ENCODE assay signal across 8 cellular contexts in the genomic region with DNA sequence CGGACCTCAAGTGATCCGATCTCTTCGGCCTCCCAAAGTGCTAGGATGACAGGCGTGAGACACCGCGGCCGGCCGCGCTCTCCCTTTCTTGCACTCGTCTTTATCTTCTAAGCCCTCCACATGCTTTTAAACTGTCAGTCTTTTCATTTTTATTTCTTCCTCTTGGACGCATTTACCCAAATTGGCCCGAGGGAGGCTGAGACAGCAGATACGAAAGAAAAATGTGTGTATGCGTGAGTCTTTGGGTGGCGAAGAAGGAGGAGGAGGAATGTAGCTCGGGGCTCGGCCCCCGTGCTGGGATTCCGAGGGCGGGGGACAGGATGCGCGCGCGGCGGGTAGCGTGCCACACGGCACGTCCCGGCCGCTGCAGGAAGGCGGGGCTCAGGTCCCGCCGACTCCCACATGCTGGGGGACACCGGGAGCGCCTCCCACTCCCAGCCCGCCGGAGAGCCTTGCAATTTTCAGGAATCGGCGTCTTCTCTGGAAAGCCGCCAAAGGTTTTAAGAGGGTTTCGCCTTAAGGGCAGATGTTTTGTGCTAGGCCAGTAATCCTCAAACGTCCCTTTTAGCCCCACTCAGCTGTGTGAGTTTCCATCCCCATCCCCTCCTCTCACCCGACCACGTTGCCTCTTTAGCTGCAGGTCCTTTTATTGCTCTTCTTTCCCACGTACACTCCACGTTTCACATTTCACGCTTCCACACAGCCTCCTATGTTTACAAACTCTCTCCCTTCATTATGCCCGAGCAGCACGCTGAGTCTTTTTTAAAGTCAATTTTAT.
DNase-seq lines count a peak whose midpoint lies in the region; ATAC-seq and TF ChIP-seq lines count a peak whose summit lies in the region.

No MANE protein-coding gene starts in this region.

- H3K4me1 ChIP-seq in NT2/D1 (ENCODE audit: insufficient read depth, insufficient read length) (peaks cover 8% of the 10 kb centered on the region), mucosa of rectum (ENCODE audit: control insufficient read depth in 2 of 2, insufficient read depth in 2 of 2, low read length in 2 of 2) (no peaks in the 10 kb centered on the region)

- H3K4me3 ChIP-seq in NT2/D1 (ENCODE audit: insufficient read length, low read depth) (peak overlapping the region; percentile 69), epithelial cell of esophagus (ENCODE audit: low read length) (peak overlapping the region; percentile 56), mucosa of rectum (ENCODE audit: low read length in 2 of 2) (peak overlapping the region; percentile 59 to 67)

- no peaks in the 10 kb centered on the region for H3K9me3 ChIP-seq in NT2/D1 (ENCODE audit: insufficient read depth, low read length)
- H3K9me3 ChIP-seq in mucosa of rectum (ENCODE audit: control insufficient read depth in 2 of 2, low read length in 2 of 2): no peaks in the 10 kb centered on the region

- DNase-seq in CD1c-positive myeloid dendritic cell (ENCODE audit: extremely low spot score): peak; percentile 96
- peak; percentile 100 for DNase-seq in NT2/D1 (ENCODE audit: low read depth, low spot score)
- DNase-seq in activated T-cell treated with anti-CD3 and anti-CD28 coated beads for 24 hours (ENCODE audit: low read depth): peak; percentile 92
- peak; percentile 81 for DNase-seq in epithelial cell of esophagus (ENCODE audit: low read depth)
- DNase-seq in stimulated activated CD8-positive, alpha-beta memory T cell treated with anti-CD3 and anti-CD28 coated beads, Interleukin-4, amount 100 ng/mL, for 24 hours (ENCODE audit: low read depth): peak; percentile 79

- H3K36me3 ChIP-seq in NT2/D1 (ENCODE audit: insufficient read depth, insufficient read length, low read length) (peaks cover 25% of the 10 kb centered on the region), mucosa of rectum (ENCODE audit: control insufficient read depth in 2 of 2, insufficient read depth in 2 of 2, low read length in 2 of 2) (no peaks in the 10 kb centered on the region)

- H3K27ac ChIP-seq in mucosa of rectum (ENCODE audit: low read depth in 2 of 2, low read length in 2 of 2): peak overlapping the region; percentile 67 to 79

- peak; percentile 5 for TF ChIP-seq CTCF in epithelial cell of esophagus (IDR thresholded peaks at IDR 0.05; ENCODE audit: insufficient read depth, low read depth, low read length, missing control alignments)

- peak; percentile 92 for ATAC-seq in GM19328 (IDR thresholded peaks at IDR 0.05; ENCODE audit: unreplicated experiment)
- ATAC-seq in HG03469 (IDR thresholded peaks at IDR 0.05; ENCODE audit: unreplicated experiment): peak; percentile 77

- no peaks in the 10 kb centered on the region for H3K27me3 ChIP-seq in NT2/D1 (ENCODE audit: insufficient read depth, insufficient read length)
- H3K27me3 ChIP-seq in mucosa of rectum (ENCODE audit: control insufficient read depth in 2 of 2, insufficient read depth in 2 of 2, low read length in 2 of 2): peaks cover 0 to 5% of the 10 kb centered on the region in 2 donors

- H3K9ac ChIP-seq in NT2/D1 (ENCODE audit: insufficient read length, low read depth) (peak overlapping the region; percentile 79), mucosa of rectum (ENCODE audit: low read depth in 1 of 2, low read length in 2 of 2) (peak overlapping the region; percentile 58 to 60)

Comparison
In these comparisons a context has a peak if more than half of its experiments do, and no peak if none do; other contexts are left out.
1. Peak in every context shown above with its lines: DNase-seq, ATAC-seq, H3K4me3 ChIP-seq and H3K27ac ChIP-seq.